In genomic region chr3:113339616-113340244, GRCh38 we compare ENCODE assay signal across 22 cellular contexts.
DNase-seq lines count a peak whose midpoint lies in the region; FAIRE-seq and TF ChIP-seq lines count a peak whose summit lies in the region.
"Had no signal": no experiment of that assay in that cellular context is flagged by ENCODE, and none has a peak within 500 bp of the region (broad histone marks: within the 10 kb centered on the region; RNA-seq: fewer than 3 reads in every experiment).

No MANE protein-coding gene starts in this region.

- no peak for FAIRE-seq in bronchial epithelial cell (lab: Jason Lieb, UNC)
- FAIRE-seq in HTR-8/SVneo (lab: Jason Lieb, UNC) = no peak
- FAIRE-seq: GM12892, GM19239, keratinocyte, TTC549 had no signal

- no peaks in the 10 kb centered on the region for H3K27me3 Mint-ChIP-seq in progenitor cell of endocrine pancreas
- H3K27me3 Mint-ChIP-seq: activated CD4-positive, alpha-beta memory T cell treated with anti-CD3 and anti-CD28 coated beads, Interleukin-2, amount 10 ng/mL, durations not matched to agents 7 days and 5 days had no signal

- H3K4me1 ChIP-seq in prostate gland (replicated peaks) = no peaks in the 10 kb centered on the region
- H3K4me1 ChIP-seq: ascending aorta, gastrocnemius medialis, parathyroid adenoma, testis had no signal

- 88% methylated on average over 9 of the region's 9 CpGs for WGBS in prostate gland

- peak overlapping the region; percentile 67 for H3K27ac Mint-ChIP-seq in progenitor cell of endocrine pancreas
- H3K27ac Mint-ChIP-seq: activated CD4-positive, alpha-beta memory T cell treated with anti-CD3 and anti-CD28 coated beads, Interleukin-2, amount 10 ng/mL, durations not matched to agents 7 days and 5 days had no signal

- no peak overlapping the region for H3K4me3 ChIP-seq in LNCaP clone FGC (ENCODE audit: low read depth, low read length)
- H3K4me3 ChIP-seq in bronchial epithelial cell (ENCODE audit: low read depth, low read length) = no peak overlapping the region
- no peak overlapping the region for H3K4me3 ChIP-seq in prostate gland
- H3K4me3 ChIP-seq: ascending aorta, gastrocnemius medialis, mucosa of descending colon, testis had no signal

- H3K4me1 Mint-ChIP-seq in progenitor cell of endocrine pancreas (ENCODE audit: low read depth) = no peaks in the 10 kb centered on the region
- H3K4me1 Mint-ChIP-seq: activated CD4-positive, alpha-beta memory T cell treated with anti-CD3 and anti-CD28 coated beads, Interleukin-2, amount 10 ng/mL, durations not matched to agents 7 days and 5 days had no signal

- TF ChIP-seq POLR2A in prostate gland (IDR thresholded peaks at IDR 0.05) = no peak

- TF ChIP-seq CTCF in LNCaP clone FGC (IDR thresholded peaks at IDR 0.05; ENCODE audit: control insufficient read depth, extremely low read depth, insufficient read depth) (peak; percentile 30; the same call in 1 of the 2 replicates), bronchial epithelial cell (IDR thresholded peaks at IDR 0.05; ENCODE audit: insufficient read depth, low read length, severe bottlenecking) (peak; percentile 5), progenitor cell of endocrine pancreas (IDR thresholded peaks at IDR 0.05; ENCODE audit: unreplicated experiment) (no peak), prostate gland (IDR thresholded peaks at IDR 0.05) (no peak)

- H3K4me3 Mint-ChIP-seq in progenitor cell of endocrine pancreas (ENCODE audit: low read depth) = no peak overlapping the region
- H3K4me3 Mint-ChIP-seq: activated CD4-positive, alpha-beta memory T cell treated with anti-CD3 and anti-CD28 coated beads, Interleukin-2, amount 10 ng/mL, durations not matched to agents 7 days and 5 days had no signal

- no peaks in the 10 kb centered on the region for H3K9me3 ChIP-seq in prostate gland
- H3K9me3 ChIP-seq: ascending aorta, gastrocnemius medialis, mucosa of descending colon, testis had no signal

- H3K9me3 Mint-ChIP-seq in progenitor cell of endocrine pancreas (ENCODE audit: low read depth) = no peaks in the 10 kb centered on the region
- H3K9me3 Mint-ChIP-seq: activated CD4-positive, alpha-beta memory T cell treated with anti-CD3 and anti-CD28 coated beads, Interleukin-2, amount 10 ng/mL, durations not matched to agents 7 days and 5 days had no signal

- no peaks in the 10 kb centered on the region for H3K27me3 ChIP-seq in bronchial epithelial cell (ENCODE audit: control insufficient read depth, insufficient read depth, low read length)
- no peaks in the 10 kb centered on the region for H3K27me3 ChIP-seq in prostate gland (replicated peaks; ENCODE audit: insufficient read depth)
- H3K27me3 ChIP-seq: ascending aorta, gastrocnemius medialis, testis had no signal

- no peaks in the 10 kb centered on the region for H3K36me3 Mint-ChIP-seq in progenitor cell of endocrine pancreas (ENCODE audit: insufficient read depth)

- H3K36me3 ChIP-seq in bronchial epithelial cell (ENCODE audit: control insufficient read depth, insufficient read depth, low read length) = no peaks in the 10 kb centered on the region
- no peaks in the 10 kb centered on the region for H3K36me3 ChIP-seq in prostate gland
- H3K36me3 ChIP-seq: ascending aorta, gastrocnemius medialis had no signal

- DNase-seq in NCI-H2196 (lab: John Stamatoyannopoulos, UW; ENCODE audit: unreplicated experiment) (peak; percentile 7), NCI-H2196 treated with DMSO at 0.1 percent for 48 hours (lab: John Stamatoyannopoulos, UW; ENCODE audit: unreplicated experiment) (no peak), LNCaP clone FGC (ENCODE audit: low read depth) (no peak), bronchial epithelial cell (ENCODE audit: low read depth) (no peak), progenitor cell of endocrine pancreas (ENCODE audit: low spot score, unreplicated experiment) (no peak), prostate gland (ENCODE audit: low spot score) (no peak), HTR-8/SVneo (ENCODE audit: insufficient read length, low spot score) (no peak), NOMO-1 (lab: John Stamatoyannopoulos, UW; ENCODE audit: unreplicated experiment in 2 of 2) (no peak)
- DNase-seq: activated CD4-positive, alpha-beta memory T cell treated with anti-CD3 and anti-CD28 coated beads, Interleukin-2, amount 10 ng/mL, durations not matched to agents 7 days and 5 days; DMS53; gastrocnemius medialis; mucosa of descending colon; NCI-H1048; NCI-H510A; Right ventricle myocardium superior; testis had no signal

- intact Hi-C loops in prostate gland (cut with DNase I) = no loop called here

- no peak overlapping the region for H3K27ac ChIP-seq in prostate gland
- H3K27ac ChIP-seq: ascending aorta, gastrocnemius medialis, parathyroid adenoma, testis had no signal

Comparison
In these comparisons a context has a peak if more than half of its experiments do, and no peak if none do; other contexts are left out.
1. CTCF ChIP-seq: peak in LNCaP clone FGC (single experiment) and bronchial epithelial cell (single experiment); none in progenitor cell of endocrine pancreas (single experiment) and prostate gland (0 of 4).